In the genomic region with DNA sequence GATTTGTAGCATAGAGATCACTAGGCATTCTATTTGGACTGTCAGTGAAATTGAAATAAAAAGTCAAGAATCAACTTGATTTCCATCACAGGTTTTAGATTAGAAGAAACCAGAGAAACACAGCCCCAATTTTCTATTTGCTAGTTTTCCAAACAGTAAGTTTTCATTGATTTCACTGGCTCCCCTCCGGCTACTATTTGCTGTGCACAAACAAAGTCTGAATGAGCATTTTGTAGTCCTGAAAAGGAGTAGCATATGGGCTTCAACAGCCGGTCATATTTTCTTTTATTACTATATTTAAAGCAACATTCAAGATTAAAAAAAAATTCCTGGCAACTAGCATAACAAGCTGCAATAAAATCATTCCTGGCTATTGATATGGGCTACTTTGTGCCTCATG, we compare ENCODE assay signal across 23 cellular contexts.
"Had no signal": no experiment of that assay in that cellular context is flagged by ENCODE, and none has a peak within 500 bp of the region (broad histone marks: within the 10 kb centered on the region; RNA-seq: fewer than 3 reads in every experiment).

No MANE protein-coding gene starts in this region.

- H3K36me3 ChIP-seq: colonic mucosa, lower lobe of right lung, prostate gland, sigmoid colon, spleen, stomach, upper lobe of right lung had no signal

- H3K36me3 Mint-ChIP-seq: activated naive CD4-positive, alpha-beta T cell treated with anti-CD3 and anti-CD28 coated beads, Interleukin-2, amount 50 U/mL, for 24 hours; WTC11 had no signal

- H3K9me3 Mint-ChIP-seq: activated naive CD4-positive, alpha-beta T cell treated with anti-CD3 and anti-CD28 coated beads, Interleukin-2, amount 50 U/mL, for 24 hours; neural crest cell; WTC11 had no signal

- H3K4me3 Mint-ChIP-seq: activated CD8-positive, alpha-beta T cell treated with anti-CD3 and anti-CD28 coated beads, Interleukin-2, amount 10 ng/mL, durations not matched to agents 7 days and 5 days; activated naive CD4-positive, alpha-beta T cell treated with anti-CD3 and anti-CD28 coated beads, Interleukin-2, amount 50 U/mL, for 24 hours; neural crest cell; WTC11 had no signal

- H3K27ac Mint-ChIP-seq: activated CD8-positive, alpha-beta T cell treated with anti-CD3 and anti-CD28 coated beads, Interleukin-2, amount 10 ng/mL, durations not matched to agents 7 days and 5 days; activated naive CD4-positive, alpha-beta T cell treated with anti-CD3 and anti-CD28 coated beads, Interleukin-2, amount 50 U/mL, for 24 hours; WTC11 had no signal

- H3K27ac ChIP-seq: body of pancreas, colonic mucosa, lower lobe of right lung, prostate gland, sigmoid colon, spleen, upper lobe of right lung had no signal

- H3K27me3 Mint-ChIP-seq: activated naive CD4-positive, alpha-beta T cell treated with anti-CD3 and anti-CD28 coated beads, Interleukin-2, amount 50 U/mL, for 24 hours had no signal

- H3K9me3 ChIP-seq: body of pancreas, colonic mucosa, lower lobe of right lung, prostate gland, sigmoid colon, spleen, stomach, testis, upper lobe of right lung had no signal

- DNase-seq: activated CD4-positive, alpha-beta T cell treated with anti-CD3 and anti-CD28 coated beads for 48 hours; activated CD8-positive, alpha-beta memory T cell treated with anti-CD3 and anti-CD28 coated beads, Interleukin-2, amount 50 U/mL, for 4 hours; activated CD8-positive, alpha-beta T cell treated with anti-CD3 and anti-CD28 coated beads, Interleukin-2, amount 10 ng/mL, durations not matched to agents 7 days and 5 days; activated effector memory CD4-positive, alpha-beta T cell treated with anti-CD3 and anti-CD28 coated beads, Interleukin-2, amount 50 U/mL, for 16 hours; activated T-cell treated with anti-CD3 and anti-CD28 coated beads, Interleukin-2, amount 50 U/mL, for 48 hours; caudate nucleus; colonic mucosa; foreskin fibroblast; glutamatergic neuron; kidney glomerular epithelial cell; lower lobe of right lung; sigmoid colon; spleen; stimulated activated CD4-positive, alpha-beta T cell treated with anti-CD3 and anti-CD28 coated beads, Interleukin-1b, Interleukin-23, amount 100 ng/mL, for 48 hours; stomach; T-helper 2 cell; testis; upper lobe of right lung had no signal

- H3K27me3 ChIP-seq: body of pancreas, colonic mucosa, sigmoid colon, spleen, stomach, testis, upper lobe of right lung had no signal

- H3K4me1 ChIP-seq: prostate gland, sigmoid colon had no signal

- H3K4me3 ChIP-seq: body of pancreas, colonic mucosa, lower lobe of right lung, prostate gland, sigmoid colon, spleen, stomach, testis, upper lobe of right lung had no signal

- ATAC-seq: activated CD8-positive, alpha-beta T cell treated with anti-CD3 and anti-CD28 coated beads, Interleukin-2, amount 10 ng/mL, durations not matched to agents 7 days and 5 days; body of pancreas; upper lobe of right lung; WTC11 had no signal
